ENCODE assay signal across 9 cellular contexts in the genomic region with DNA sequence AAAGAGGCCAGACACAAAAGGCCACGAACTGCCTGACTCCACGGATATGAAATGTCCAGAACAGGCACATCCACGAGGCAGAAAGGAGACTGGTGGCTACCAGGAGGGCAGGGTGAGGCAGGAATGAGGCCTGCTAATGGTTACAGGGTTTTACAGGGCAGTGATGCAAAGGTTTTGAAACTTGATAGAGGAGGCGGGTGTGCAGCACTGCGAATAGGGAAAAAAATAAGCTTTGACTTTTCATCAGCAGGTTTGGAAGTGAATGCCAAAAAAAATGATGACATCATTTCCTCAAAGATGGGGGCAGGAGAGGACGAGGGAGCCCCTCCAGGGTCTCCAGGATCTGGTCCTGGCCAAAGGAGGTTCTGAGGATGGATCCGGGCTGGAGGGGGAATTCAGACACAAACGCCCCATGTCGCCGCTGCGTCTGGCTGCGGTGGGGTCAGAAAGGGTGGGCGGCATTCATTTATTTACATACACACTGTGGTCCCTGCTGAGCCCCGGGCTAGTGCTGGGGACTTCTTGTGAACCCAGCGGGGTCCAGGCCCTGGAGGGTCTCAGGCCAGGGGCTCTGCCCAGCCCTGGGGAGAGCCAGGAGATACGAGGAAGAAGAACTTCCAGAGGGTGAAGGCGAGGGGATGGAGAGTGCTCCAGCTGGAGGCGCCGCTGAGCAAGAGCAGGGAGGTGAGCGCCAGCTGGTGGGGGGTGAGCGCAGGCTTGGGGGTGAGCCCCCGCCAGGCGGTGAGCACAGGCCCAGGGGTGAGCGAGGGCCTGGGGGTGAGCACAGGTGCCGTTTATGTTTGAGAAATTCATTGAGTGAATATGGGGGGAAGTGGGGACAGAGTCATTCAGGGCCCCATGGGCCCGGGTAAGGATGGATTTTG.
DNase-seq lines count a peak whose midpoint lies in the region; ATAC-seq, FAIRE-seq and TF ChIP-seq lines count a peak whose summit lies in the region.
"Had no signal": no experiment of that assay in that cellular context is flagged by ENCODE, and none has a peak within 500 bp of the region (broad histone marks: within the 10 kb centered on the region; RNA-seq: fewer than 3 reads in every experiment).

No MANE protein-coding gene starts in this region.

- H3K27me3 ChIP-seq in H7 (ENCODE audit: control insufficient read depth, insufficient read depth, low read length) (no peaks in the 10 kb centered on the region), astrocyte (ENCODE audit: insufficient read depth, low read length) (no peaks in the 10 kb centered on the region), right cardiac atrium (ENCODE audit: control insufficient read depth, insufficient read depth) (no peaks in the 10 kb centered on the region), stomach (no peaks in the 10 kb centered on the region)

- H3K9ac ChIP-seq in astrocyte (ENCODE audit: low read length), result peak overlapping the region; percentile 68

- TF ChIP-seq CTCF in astrocyte (IDR thresholded peaks at IDR 0.05; ENCODE audit: insufficient read depth, low read depth, low read length) (no peak), stomach (IDR thresholded peaks at IDR 0.05) (no peak)

- DNase-seq in H7 (peak; percentile 82), astrocyte (ENCODE audit: low read depth) (peak; percentile 74), right cardiac atrium (peak in 1 of 3 donors; percentile 71), stomach (no peak)
- DNase-seq in activated CD4-positive, alpha-beta T cell treated with anti-CD3 and anti-CD28 coated beads, Interleukin-2, amount 50 U/mL, for 48 hours, result no peak
- DNase-seq in stimulated activated naive CD8-positive, alpha-beta T cell treated with anti-CD3 and anti-CD28 coated beads, Interleukin-15, amount 100 ng/mL, for 72 hours, result no peak
- DNase-seq: activated T-cell treated with anti-CD3 and anti-CD28 coated beads for 4 hours had no signal

- H3K27ac ChIP-seq in astrocyte (ENCODE audit: low read depth, low read length) (peak overlapping the region; percentile 83), right cardiac atrium (ENCODE audit: low read length) (peak overlapping the region; percentile 42), stomach (peak overlapping the region in 4 of 5 donors; percentile 62 to 75 (median 66))

- FAIRE-seq in astrocyte (lab: Jason Lieb, UNC), result no peak

- H3K36me3 ChIP-seq in H7 (replicated peaks; ENCODE audit: control insufficient read depth, insufficient read depth, low read length) (peaks cover 1% of the 10 kb centered on the region; the same call in 1 of the 2 replicates), astrocyte (ENCODE audit: insufficient read depth, low read length) (no peaks in the 10 kb centered on the region), stomach (peaks cover 9 to 13% (median 12%) of the 10 kb centered on the region in 4 donors)

- peak overlapping the region; percentile 95 for H3K27ac Mint-ChIP-seq in astrocyte (ENCODE audit: unreplicated experiment)
- H3K27ac Mint-ChIP-seq in stimulated activated naive CD8-positive, alpha-beta T cell treated with anti-CD3 and anti-CD28 coated beads, Interleukin-15, amount 100 ng/mL, for 72 hours, result peak overlapping the region in 1 of 2 donors; percentile 15

- peaks cover 67% of the 10 kb centered on the region for H3K4me1 Mint-ChIP-seq in astrocyte (ENCODE audit: low read depth, unreplicated experiment)
- peaks cover 82% of the 10 kb centered on the region for H3K4me1 Mint-ChIP-seq in stimulated activated naive CD8-positive, alpha-beta T cell treated with anti-CD3 and anti-CD28 coated beads, Interleukin-15, amount 100 ng/mL, for 72 hours

- H3K9me3 Mint-ChIP-seq in astrocyte (ENCODE audit: unreplicated experiment), result no peaks in the 10 kb centered on the region
- no peaks in the 10 kb centered on the region for H3K9me3 Mint-ChIP-seq in stimulated activated naive CD8-positive, alpha-beta T cell treated with anti-CD3 and anti-CD28 coated beads, Interleukin-15, amount 100 ng/mL, for 72 hours

- peaks cover 99% of the 10 kb centered on the region for H3K79me2 ChIP-seq in astrocyte (ENCODE audit: insufficient read depth, low read length)

- no peak for TF ChIP-seq EP300 in stomach (IDR thresholded peaks at IDR 0.05)

- ATAC-seq in right cardiac atrium (peak in 1 of 2 donors; percentile 35), HG02973 (IDR thresholded peaks at IDR 0.05; ENCODE audit: unreplicated experiment) (no peak), HG03045 (IDR thresholded peaks at IDR 0.05; ENCODE audit: unreplicated experiment) (no peak)
- ATAC-seq in stimulated activated naive CD8-positive, alpha-beta T cell treated with anti-CD3 and anti-CD28 coated beads, Interleukin-15, amount 100 ng/mL, for 72 hours, result no peak

- peak overlapping the region; percentile 67 for H3K4me2 ChIP-seq in astrocyte (ENCODE audit: low read length)

- H2AFZ ChIP-seq in astrocyte (ENCODE audit: low read depth, low read length), result no peak overlapping the region

- H3K36me3 Mint-ChIP-seq in astrocyte (ENCODE audit: low read depth, unreplicated experiment), result peaks cover 16% of the 10 kb centered on the region

- H3K27me3 Mint-ChIP-seq in astrocyte (ENCODE audit: low read depth, unreplicated experiment), result no peaks in the 10 kb centered on the region
- H3K27me3 Mint-ChIP-seq in stimulated activated naive CD8-positive, alpha-beta T cell treated with anti-CD3 and anti-CD28 coated beads, Interleukin-15, amount 100 ng/mL, for 72 hours, result no peaks in the 10 kb centered on the region

- H3K4me3 ChIP-seq in H7 (ENCODE audit: insufficient read depth, low read depth, low read length), result no peak overlapping the region
- H3K4me3 ChIP-seq in astrocyte (ENCODE audit: insufficient read depth, low read depth, low read length), result no peak overlapping the region
- no peak overlapping the region for H3K4me3 ChIP-seq in right cardiac atrium (ENCODE audit: low read length)
- H3K4me3 ChIP-seq in stomach, result no peak overlapping the region

- H4K20me1 ChIP-seq in astrocyte (ENCODE audit: insufficient read depth, low read length), result peaks cover 100% of the 10 kb centered on the region

- peak overlapping the region; percentile 75 for H3K4me3 Mint-ChIP-seq in astrocyte (ENCODE audit: unreplicated experiment)
- H3K4me3 Mint-ChIP-seq in stimulated activated naive CD8-positive, alpha-beta T cell treated with anti-CD3 and anti-CD28 coated beads, Interleukin-15, amount 100 ng/mL, for 72 hours, result no peak overlapping the region

- intact Hi-C loops in right cardiac atrium (cut with DNase I), result loop anchor here in 1 of 4 donors (5.0 kb wide), 1 partner anchor 68 kb away; a partner anchor contains a TSS
- intact Hi-C loops in stomach (cut with DNase I; ENCODE audit: low total_unique reads), result no loop called here

- no peaks in the 10 kb centered on the region for H3K9me3 ChIP-seq in astrocyte (ENCODE audit: insufficient read depth, low read depth, low read length)
- H3K9me3 ChIP-seq in right cardiac atrium (ENCODE audit: control insufficient read depth, low read length), result no peaks in the 10 kb centered on the region
- H3K9me3 ChIP-seq in stomach, result no peaks in the 10 kb centered on the region

- TF ChIP-seq POLR2A in stomach (IDR thresholded peaks at IDR 0.05), result no peak

- 62% methylated on average over 26 of the region's 26 CpGs for whole genome bisulfite sequencing in right cardiac atrium
- 82 to 85% (median 84%) methylated on average over 24 to 26 of the region's 26 CpGs for WGBS in stomach, 5 donors

- peaks cover 50% of the 10 kb centered on the region for H3K4me1 ChIP-seq in astrocyte (ENCODE audit: insufficient read depth, low read length)
- peaks cover 32% of the 10 kb centered on the region for H3K4me1 ChIP-seq in right cardiac atrium (ENCODE audit: control insufficient read depth, insufficient read depth, low read length)
- peaks cover 36 to 76% (median 64%) of the 10 kb centered on the region in 4 donors for H3K4me1 ChIP-seq in stomach

Comparison
In these comparisons a context has a peak if more than half of its experiments do, and no peak if none do; other contexts are left out.
1. DNase-seq: peak in H7 (single experiment) and astrocyte (single experiment); none in stomach (single experiment), activated CD4-positive, alpha-beta T cell treated with anti-CD3 and anti-CD28 coated beads, Interleukin-2, amount 50 U/mL, for 48 hours (0 of 2) and stimulated activated naive CD8-positive, alpha-beta T cell treated with anti-CD3 and anti-CD28 coated beads, Interleukin-15, amount 100 ng/mL, for 72 hours (0 of 2).
2. Peak in every context shown above with its lines, with median percentiles within 50 percentile points of each other: H3K27ac ChIP-seq.